Comparison of ENCODE assay signal across 1 cellular context in genomic region chr7:77258014-77258413, GRCh38.
TF ChIP-seq lines count a peak whose summit lies in the region.

No MANE protein-coding gene starts in this region.

TF ChIP-seq in SK-N-SH treated with all-trans-retinoic acid at 6 μM for 48 hours, 23 proteins besides CTCF, POLR2A, EP300 and RAD21 (continued from another document):
- TF ChIP-seq, protein P1, sequence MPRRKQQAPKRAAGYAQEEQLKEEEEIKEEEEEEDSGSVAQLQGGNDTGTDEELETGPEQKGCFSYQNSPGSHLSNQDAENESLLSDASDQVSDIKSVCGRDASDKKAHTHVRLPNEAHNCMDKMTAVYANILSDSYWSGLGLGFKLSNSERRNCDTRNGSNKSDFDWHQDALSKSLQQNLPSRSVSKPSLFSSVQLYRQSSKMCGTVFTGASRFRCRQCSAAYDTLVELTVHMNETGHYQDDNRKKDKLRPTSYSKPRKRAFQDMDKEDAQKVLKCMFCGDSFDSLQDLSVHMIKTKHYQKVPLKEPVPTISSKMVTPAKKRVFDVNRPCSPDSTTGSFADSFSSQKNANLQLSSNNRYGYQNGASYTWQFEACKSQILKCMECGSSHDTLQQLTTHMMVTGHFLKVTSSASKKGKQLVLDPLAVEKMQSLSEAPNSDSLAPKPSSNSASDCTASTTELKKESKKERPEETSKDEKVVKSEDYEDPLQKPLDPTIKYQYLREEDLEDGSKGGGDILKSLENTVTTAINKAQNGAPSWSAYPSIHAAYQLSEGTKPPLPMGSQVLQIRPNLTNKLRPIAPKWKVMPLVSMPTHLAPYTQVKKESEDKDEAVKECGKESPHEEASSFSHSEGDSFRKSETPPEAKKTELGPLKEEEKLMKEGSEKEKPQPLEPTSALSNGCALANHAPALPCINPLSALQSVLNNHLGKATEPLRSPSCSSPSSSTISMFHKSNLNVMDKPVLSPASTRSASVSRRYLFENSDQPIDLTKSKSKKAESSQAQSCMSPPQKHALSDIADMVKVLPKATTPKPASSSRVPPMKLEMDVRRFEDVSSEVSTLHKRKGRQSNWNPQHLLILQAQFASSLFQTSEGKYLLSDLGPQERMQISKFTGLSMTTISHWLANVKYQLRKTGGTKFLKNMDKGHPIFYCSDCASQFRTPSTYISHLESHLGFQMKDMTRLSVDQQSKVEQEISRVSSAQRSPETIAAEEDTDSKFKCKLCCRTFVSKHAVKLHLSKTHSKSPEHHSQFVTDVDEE (CRISPR knock-in tag; IDR thresholded peaks at IDR 0.05) = no peak
- TF ChIP-seq PPARA (CRISPR knock-in tag; IDR thresholded peaks at IDR 0.05; ENCODE audit: borderline replicate concordance) = no peak
- no peak for TF ChIP-seq ZNF8 (CRISPR knock-in tag; IDR thresholded peaks at IDR 0.05)
